In genomic region chr4:88159137-88159725, GRCh38 we compare ENCODE assay signal across 8 cellular contexts. TPM values are rescaled to one million over a fixed set of nuclear protein-coding genes. Genes with fewer than 3 reads are reported as not detected.
DNase-seq lines count a peak whose midpoint lies in the region; ATAC-seq, FAIRE-seq and TF ChIP-seq lines count a peak whose summit lies in the region.

No MANE protein-coding gene starts in this region.

- peak overlapping the region; percentile 4 for H3K27ac Mint-ChIP-seq in activated naive CD4-positive, alpha-beta T cell treated with anti-CD3 and anti-CD28 coated beads, Interleukin-2, amount 10 ng/mL, durations not matched to agents 7 days and 5 days

- no peaks in the 10 kb centered on the region for H3K27me3 ChIP-seq in keratinocyte (ENCODE audit: control insufficient read depth, extremely low read depth, insufficient read depth, low read length)
- H3K27me3 ChIP-seq in stomach smooth muscle (ENCODE audit: control insufficient read depth in 1 of 2, insufficient read depth in 2 of 2, low read length in 2 of 2), result peaks cover 0 to 10% of the 10 kb centered on the region in 2 donors

- H2AFZ ChIP-seq in keratinocyte (ENCODE audit: control insufficient read depth, low read length), result peak overlapping the region; percentile 98

- H3K9ac ChIP-seq in keratinocyte (ENCODE audit: control insufficient read depth, extremely low read depth, insufficient read depth, low read length) (peak overlapping the region; percentile 78), stomach smooth muscle (ENCODE audit: low read length in 2 of 2) (no peak overlapping the region)

- H3K36me3 Mint-ChIP-seq in activated naive CD4-positive, alpha-beta T cell treated with anti-CD3 and anti-CD28 coated beads, Interleukin-2, amount 10 ng/mL, durations not matched to agents 7 days and 5 days, result no peaks in the 10 kb centered on the region

- H3K4me1 ChIP-seq in keratinocyte (ENCODE audit: control insufficient read depth, extremely low read depth, insufficient read depth, low read length) (peaks cover 7% of the 10 kb centered on the region), stomach smooth muscle (ENCODE audit: control insufficient read depth, insufficient read depth, low read length) (peaks cover 7% of the 10 kb centered on the region)

- H3K4me2 ChIP-seq in keratinocyte (ENCODE audit: control insufficient read depth, extremely low read depth, insufficient read depth, low read depth, low read length), result peak overlapping the region; percentile 92

- no peak for FAIRE-seq in keratinocyte (lab: Jason Lieb, UNC)

- H3K79me2 ChIP-seq in keratinocyte (ENCODE audit: control insufficient read depth, insufficient read depth, low read length), result no peaks in the 10 kb centered on the region

- peaks cover 24% of the 10 kb centered on the region for H3K27me3 Mint-ChIP-seq in activated naive CD4-positive, alpha-beta T cell treated with anti-CD3 and anti-CD28 coated beads, Interleukin-2, amount 10 ng/mL, durations not matched to agents 7 days and 5 days

- peaks cover 14% of the 10 kb centered on the region for H3K4me1 Mint-ChIP-seq in activated naive CD4-positive, alpha-beta T cell treated with anti-CD3 and anti-CD28 coated beads, Interleukin-2, amount 10 ng/mL, durations not matched to agents 7 days and 5 days

- no peaks in the 10 kb centered on the region for H3K36me3 ChIP-seq in keratinocyte (ENCODE audit: control insufficient read depth in 2 of 2, extremely low read depth in 1 of 2, insufficient read depth in 2 of 2, low read length in 2 of 2)
- H3K36me3 ChIP-seq in stomach smooth muscle (ENCODE audit: control insufficient read depth in 2 of 2, insufficient read depth in 2 of 2, low read length in 2 of 2), result no peaks in the 10 kb centered on the region

- peak; percentile 25 for ATAC-seq in HG03520 (IDR thresholded peaks at IDR 0.05; ENCODE audit: unreplicated experiment)

- CTCF ChIA-PET in activated naive CD4-positive, alpha-beta T cell treated with anti-CD3 and anti-CD28 coated beads, Interleukin-2, amount 10 ng/mL, durations not matched to agents 7 days and 5 days (lab: Charles Lee), result no interaction called here

- H3K9me3 Mint-ChIP-seq in activated naive CD4-positive, alpha-beta T cell treated with anti-CD3 and anti-CD28 coated beads, Interleukin-2, amount 10 ng/mL, durations not matched to agents 7 days and 5 days, result no peaks in the 10 kb centered on the region

- H4K20me1 ChIP-seq in keratinocyte (ENCODE audit: control insufficient read depth, extremely low read depth, insufficient read depth, low read length), result no peaks in the 10 kb centered on the region

- H3K27ac ChIP-seq in keratinocyte (ENCODE audit: control insufficient read depth, insufficient read depth, low read length), result peak overlapping the region; percentile 62
- H3K27ac ChIP-seq in stomach smooth muscle (ENCODE audit: low read length), result no peak overlapping the region

- H3K4me3 ChIP-seq in astrocyte of the cerebellum (ENCODE audit: low read depth, low read length) (peak overlapping the region; percentile 57), keratinocyte (ENCODE audit: control insufficient read depth in 2 of 3, extremely low read depth in 1 of 3, insufficient read depth in 2 of 3, low read depth in 1 of 3, low read length in 3 of 3) (peak overlapping the region; percentile 53 to 83 (median 69)), stomach smooth muscle (ENCODE audit: low read length in 2 of 2) (peak overlapping the region; percentile 72 to 75)

- no peak for DNase-seq in activated naive CD4-positive, alpha-beta T cell treated with anti-CD3 and anti-CD28 coated beads, Interleukin-2, amount 10 ng/mL, durations not matched to agents 7 days and 5 days
- DNase-seq in activated naive CD4-positive, alpha-beta T cell (lab: John Stamatoyannopoulos, UW), result no peak
- DNase-seq in astrocyte of the cerebellum (ENCODE audit: low read depth) (no peak), keratinocyte (ENCODE audit: low read depth, low spot score) (no peak), mesenteric fat pad (ENCODE audit: low spot score) (no peak)
- DNase-seq in activated CD4-positive, alpha-beta T cell treated with anti-CD3 and anti-CD28 coated beads, Interleukin-2, amount 50 U/mL, for 1 hour, result no peak

- no peaks in the 10 kb centered on the region for H3K9me1 ChIP-seq in keratinocyte (ENCODE audit: control insufficient read depth, extremely low read depth, insufficient read depth, low read length)

- TF ChIP-seq CTCF in astrocyte of the cerebellum (IDR thresholded peaks at IDR 0.05; ENCODE audit: low read depth, low read length, missing control alignments), result no peak
- no peak for TF ChIP-seq CTCF in keratinocyte (optimal IDR thresholded peaks at IDR 0.05 in 1 of 3, IDR thresholded peaks at IDR 0.05 in 1 of 3, conservative IDR thresholded peaks at IDR 0.05 in 1 of 3; ENCODE audit: extremely low read depth in 1 of 3, insufficient read depth in 2 of 3, low read length in 3 of 3)

- H3K4me3 Mint-ChIP-seq in activated naive CD4-positive, alpha-beta T cell treated with anti-CD3 and anti-CD28 coated beads, Interleukin-2, amount 10 ng/mL, durations not matched to agents 7 days and 5 days, result peak overlapping the region; percentile 73

- dilution Hi-C loops in keratinocyte (cut with MboI; ENCODE audit: extremely low pct_ligation_motif_present, low sequenced_read_pairs), result no loop called here

- H3K9me3 ChIP-seq in keratinocyte (ENCODE audit: control insufficient read depth, low read depth, low read length) (no peaks in the 10 kb centered on the region), stomach smooth muscle (ENCODE audit: control insufficient read depth in 2 of 2, low read length in 2 of 2) (no peaks in the 10 kb centered on the region)

- in situ Hi-C loops in astrocyte of the cerebellum (cut with HindIII; ENCODE audit: low sequenced_read_pairs), result no loop called here

RNA-seq across cellular contexts. Expression of gene ABCG2, which starts 0.8 kb away (rescaled TPM):
- polyA plus RNA-seq in keratinocyte, result 3.4 to 5.3 TPM (median 4.9 TPM) in 3 replicates
- polyA plus RNA-seq in keratinocyte (2011; ENCODE audit: low read depth), result 0.91 TPM
- 3.9 and 7.2 TPM in 2 replicates for polyA plus RNA-seq in keratinocyte (2011; cell fraction: cytosol; rRNA removed)
- 6.8 and 7.4 TPM in 2 replicates for polyA plus RNA-seq in keratinocyte (2011; cell fraction: nucleus; rRNA removed)
- polyA plus RNA-seq in keratinocyte (2012; ENCODE audit: low replicate concordance), result 2.6 and 3.9 TPM in 2 replicates
- polyA minus RNA-seq in keratinocyte, result 2.3 to 5.6 TPM (median 4.3 TPM) in 3 replicates
- 6.1 TPM for polyA minus RNA-seq in keratinocyte (2011; cell fraction: cytosol; rRNA and poly(A)+ RNA removed)
- polyA minus RNA-seq in keratinocyte (2011; cell fraction: nucleus; rRNA and poly(A)+ RNA removed), result 8.2 and 12.0 TPM in 2 replicates
- 1.7 TPM for total RNA-seq in mesenteric fat pad
